Comparison of ENCODE assay signal across 1 cellular context in the genomic region with DNA sequence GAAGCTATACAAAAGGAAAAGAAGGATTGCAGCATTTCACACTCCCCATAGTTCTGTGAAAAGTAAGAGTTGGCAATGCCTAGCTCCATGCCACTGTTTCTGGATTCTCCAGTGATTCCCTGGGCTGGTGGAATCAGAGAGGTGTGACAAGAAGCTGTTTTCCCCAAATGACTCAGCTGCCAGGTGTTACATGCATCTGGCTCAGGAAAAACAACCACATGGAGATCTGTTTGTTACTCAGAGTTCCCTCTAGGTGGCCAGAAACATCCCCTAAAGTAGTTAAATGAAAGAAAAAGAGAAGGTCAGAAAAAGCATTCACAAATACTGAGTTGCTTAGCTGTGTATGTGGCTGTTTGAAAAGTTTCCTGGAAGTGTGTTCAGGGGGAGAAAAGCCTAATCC.
TF ChIP-seq lines count a peak whose summit lies in the region.

No MANE protein-coding gene starts in this region.

TF ChIP-seq in HCT116, 20 proteins besides CTCF, POLR2A, EP300 and RAD21 (continued from another document):
- TF ChIP-seq, protein P1, sequence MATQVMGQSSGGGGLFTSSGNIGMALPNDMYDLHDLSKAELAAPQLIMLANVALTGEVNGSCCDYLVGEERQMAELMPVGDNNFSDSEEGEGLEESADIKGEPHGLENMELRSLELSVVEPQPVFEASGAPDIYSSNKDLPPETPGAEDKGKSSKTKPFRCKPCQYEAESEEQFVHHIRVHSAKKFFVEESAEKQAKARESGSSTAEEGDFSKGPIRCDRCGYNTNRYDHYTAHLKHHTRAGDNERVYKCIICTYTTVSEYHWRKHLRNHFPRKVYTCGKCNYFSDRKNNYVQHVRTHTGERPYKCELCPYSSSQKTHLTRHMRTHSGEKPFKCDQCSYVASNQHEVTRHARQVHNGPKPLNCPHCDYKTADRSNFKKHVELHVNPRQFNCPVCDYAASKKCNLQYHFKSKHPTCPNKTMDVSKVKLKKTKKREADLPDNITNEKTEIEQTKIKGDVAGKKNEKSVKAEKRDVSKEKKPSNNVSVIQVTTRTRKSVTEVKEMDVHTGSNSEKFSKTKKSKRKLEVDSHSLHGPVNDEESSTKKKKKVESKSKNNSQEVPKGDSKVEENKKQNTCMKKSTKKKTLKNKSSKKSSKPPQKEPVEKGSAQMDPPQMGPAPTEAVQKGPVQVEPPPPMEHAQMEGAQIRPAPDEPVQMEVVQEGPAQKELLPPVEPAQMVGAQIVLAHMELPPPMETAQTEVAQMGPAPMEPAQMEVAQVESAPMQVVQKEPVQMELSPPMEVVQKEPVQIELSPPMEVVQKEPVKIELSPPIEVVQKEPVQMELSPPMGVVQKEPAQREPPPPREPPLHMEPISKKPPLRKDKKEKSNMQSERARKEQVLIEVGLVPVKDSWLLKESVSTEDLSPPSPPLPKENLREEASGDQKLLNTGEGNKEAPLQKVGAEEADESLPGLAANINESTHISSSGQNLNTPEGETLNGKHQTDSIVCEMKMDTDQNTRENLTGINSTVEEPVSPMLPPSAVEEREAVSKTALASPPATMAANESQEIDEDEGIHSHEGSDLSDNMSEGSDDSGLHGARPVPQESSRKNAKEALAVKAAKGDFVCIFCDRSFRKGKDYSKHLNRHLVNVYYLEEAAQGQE (IDR thresholded peaks at IDR 0.05; ENCODE audit: low read depth): no peak
- TF ChIP-seq, protein P2, sequence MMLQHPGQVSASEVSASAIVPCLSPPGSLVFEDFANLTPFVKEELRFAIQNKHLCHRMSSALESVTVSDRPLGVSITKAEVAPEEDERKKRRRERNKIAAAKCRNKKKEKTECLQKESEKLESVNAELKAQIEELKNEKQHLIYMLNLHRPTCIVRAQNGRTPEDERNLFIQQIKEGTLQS (IDR thresholded peaks at IDR 0.05): no peak
- TF ChIP-seq POLR2AphosphoS5 (IDR thresholded peaks at IDR 0.05; ENCODE audit: low read depth, low read length) (no peak), YY1 (IDR thresholded peaks at IDR 0.05; ENCODE audit: extremely low read depth, insufficient replicate concordance, low read depth, low read length) (no peak), ELF1 (IDR thresholded peaks at IDR 0.05; ENCODE audit: borderline replicate concordance, low read depth) (no peak), ZNF274 (IDR thresholded peaks at IDR 0.05; ENCODE audit: low read depth, low read length) (no peak), JUND (IDR thresholded peaks at IDR 0.05) (no peak), CEBPB (IDR thresholded peaks at IDR 0.05; ENCODE audit: low read depth) (no peak), SP1 (IDR thresholded peaks at IDR 0.05; ENCODE audit: low read depth) (no peak), ZFX (IDR thresholded peaks at IDR 0.05) (no peak), SIN3A (IDR thresholded peaks at IDR 0.05; ENCODE audit: low read depth) (no peak), EZH2 (IDR thresholded peaks at IDR 0.05) (no peak)
